Comparison of ENCODE assay signal across 19 cellular contexts in genomic region chr19:23539499-23539898, GRCh38.
DNase-seq lines count a peak whose midpoint lies in the region; ATAC-seq and TF ChIP-seq lines count a peak whose summit lies in the region.
"Had no signal": no experiment of that assay in that cellular context is flagged by ENCODE, and none has a peak within 500 bp of the region (broad histone marks: within the 10 kb centered on the region; RNA-seq: fewer than 3 reads in every experiment).

No MANE protein-coding gene starts in this region.

- no peaks in the 10 kb centered on the region for H3K9me3 ChIP-seq in RWPE2 (ENCODE audit: severe bottlenecking)

- peak; percentile 0 for DNase-seq in SIG-M5 treated with dmso at 0.1 percent for 504 hours (lab: John Stamatoyannopoulos, UW; ENCODE audit: unreplicated experiment)
- no peak for DNase-seq in SIG-M5 (lab: John Stamatoyannopoulos, UW)
- DNase-seq in RWPE2 (ENCODE audit: low spot score): no peak
- DNase-seq in activated CD4-positive, CD25-positive, alpha-beta regulatory T cell treated with anti-CD3 and anti-CD28 coated beads, Interleukin-2, amount 50 U/mL, for 72 hours: no peak
- DNase-seq in hepatic stellate cell (ENCODE audit: low spot score): no peak
- DNase-seq: AML-193; CD4-positive, CD25-positive, alpha-beta regulatory T cell; CD8-positive, alpha-beta memory T cell; COR-L47; DMS 273 treated with DMSO at 0.1 percent for 48 hours; DMS53; EL; H9 had no signal

- H3K27ac ChIP-seq in RWPE2 (ENCODE audit: poor library complexity, severe bottlenecking): peak overlapping the region; percentile 29
- H3K27ac ChIP-seq: 22Rv1, A549 had no signal

- H3K4me3 ChIP-seq in RWPE2 (ENCODE audit: severe bottlenecking): no peak overlapping the region
- H3K4me3 ChIP-seq: A549, GM12878 had no signal

- peaks cover 32% of the 10 kb centered on the region for H3K4me1 ChIP-seq in RWPE2 (ENCODE audit: insufficient read depth, poor library complexity, severe bottlenecking)
- H3K4me1 ChIP-seq: A549 had no signal

- TF ChIP-seq CTCF in RWPE2 (IDR thresholded peaks at IDR 0.05; ENCODE audit: poor library complexity, severe bottlenecking): no peak

- no peaks in the 10 kb centered on the region for H3K27me3 ChIP-seq in RWPE2 (ENCODE audit: insufficient read depth, poor library complexity, severe bottlenecking)

- peak; percentile 66 for ATAC-seq in RWPE2 (ENCODE audit: low read depth)
- peak; percentile 47 for ATAC-seq in esophagus mucosa
- ATAC-seq in GM18502 (IDR thresholded peaks at IDR 0.05; ENCODE audit: poor library complexity, unreplicated experiment): no peak
- ATAC-seq: A549, GM12878, HepG2 had no signal

- H3K36me3 ChIP-seq in RWPE2 (ENCODE audit: low read depth): no peaks in the 10 kb centered on the region
